In genomic region chr17:48960834-48961515, GRCh38 we compare ENCODE assay signal across 1 cellular context.
A peak's percentile ranks its signal among the peaks of the same experiment; 100 is the strongest.
TF ChIP-seq lines count a peak whose summit lies in the region.

No MANE protein-coding gene starts in this region.

TF ChIP-seq in HepG2, 621 proteins besides CTCF, POLR2A, EP300 and RAD21 (continued from another document and continues in another):
- TF ChIP-seq ZNF574 (CRISPR knock-in tag; IDR thresholded peaks at IDR 0.05), result 0 out of 2 replicates have a peak, but pooled peaks have one; percentile 12
- TF ChIP-seq ZNF557 (CRISPR knock-in tag; IDR thresholded peaks at IDR 0.05), result no peak
- TF ChIP-seq CERS6 (CRISPR knock-in tag; IDR thresholded peaks at IDR 0.05), result no peak
- peak; percentile 33; the same call in 1 of the 2 replicates for TF ChIP-seq RARA (CRISPR knock-in tag; IDR thresholded peaks at IDR 0.05)
- TF ChIP-seq MAX (IDR thresholded peaks at IDR 0.05), result peak; percentile 17; the same call in 1 of the 2 replicates
- TF ChIP-seq ZNF781 (CRISPR knock-in tag; IDR thresholded peaks at IDR 0.05; ENCODE audit: borderline replicate concordance, not compliant biosample characterization), result peak; percentile 5
- no peak for TF ChIP-seq E2F2 (CRISPR knock-in tag; IDR thresholded peaks at IDR 0.05; ENCODE audit: borderline replicate concordance)
- TF ChIP-seq, protein P1, sequence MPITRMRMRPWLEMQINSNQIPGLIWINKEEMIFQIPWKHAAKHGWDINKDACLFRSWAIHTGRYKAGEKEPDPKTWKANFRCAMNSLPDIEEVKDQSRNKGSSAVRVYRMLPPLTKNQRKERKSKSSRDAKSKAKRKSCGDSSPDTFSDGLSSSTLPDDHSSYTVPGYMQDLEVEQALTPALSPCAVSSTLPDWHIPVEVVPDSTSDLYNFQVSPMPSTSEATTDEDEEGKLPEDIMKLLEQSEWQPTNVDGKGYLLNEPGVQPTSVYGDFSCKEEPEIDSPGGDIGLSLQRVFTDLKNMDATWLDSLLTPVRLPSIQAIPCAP (CRISPR knock-in tag; IDR thresholded peaks at IDR 0.05; ENCODE audit: low read depth), result no peak
- TF ChIP-seq RBM39 (IDR thresholded peaks at IDR 0.05; ENCODE audit: low read depth, low read length, poor library complexity, severe bottlenecking), result no peak
- peak; percentile 52; the same call in 1 of the 2 replicates for TF ChIP-seq MEF2D (CRISPR knock-in tag; IDR thresholded peaks at IDR 0.05)
- TF ChIP-seq PRDM4 (CRISPR knock-in tag; IDR thresholded peaks at IDR 0.05; ENCODE audit: borderline replicate concordance), result 0 out of 2 replicates have a peak, but pooled peaks have one; percentile 53
- TF ChIP-seq ARID2 (CRISPR knock-in tag; IDR thresholded peaks at IDR 0.05; ENCODE audit: borderline replicate concordance), result peak; percentile 73; the same call in 1 of the 2 replicates
- TF ChIP-seq ZC3H4 (CRISPR knock-in tag; IDR thresholded peaks at IDR 0.05; ENCODE audit: borderline replicate concordance), result 0 out of 2 replicates have a peak, but pooled peaks have one; percentile 64
- peak; percentile 56; the same call in 1 of the 2 replicates for TF ChIP-seq ZNF567 (CRISPR knock-in tag; IDR thresholded peaks at IDR 0.05; ENCODE audit: borderline replicate concordance)
- no peak for TF ChIP-seq ZNF3 (CRISPR knock-in tag; IDR thresholded peaks at IDR 0.05)
- 0 out of 2 replicates have a peak, but pooled peaks have one; percentile 26 for TF ChIP-seq ZNF644 (CRISPR knock-in tag; IDR thresholded peaks at IDR 0.05; ENCODE audit: low read depth)
- 0 out of 2 replicates have a peak, but pooled peaks have one; percentile 32 for TF ChIP-seq ZNF224 (CRISPR knock-in tag; IDR thresholded peaks at IDR 0.05)
- no peak for TF ChIP-seq ZNF30 (CRISPR knock-in tag; IDR thresholded peaks at IDR 0.05)
- TF ChIP-seq ZNF562 (CRISPR knock-in tag; IDR thresholded peaks at IDR 0.05; ENCODE audit: borderline replicate concordance), result no peak
- TF ChIP-seq JUNB (CRISPR knock-in tag; IDR thresholded peaks at IDR 0.05; ENCODE audit: borderline replicate concordance), result no peak
- TF ChIP-seq NFYC (CRISPR knock-in tag; IDR thresholded peaks at IDR 0.05), result no peak
- TF ChIP-seq HNRNPL (IDR thresholded peaks at IDR 0.05; ENCODE audit: low read depth, low read length), result 0 out of 2 replicates have a peak, but pooled peaks have one; percentile 35
- TF ChIP-seq, protein P2, sequence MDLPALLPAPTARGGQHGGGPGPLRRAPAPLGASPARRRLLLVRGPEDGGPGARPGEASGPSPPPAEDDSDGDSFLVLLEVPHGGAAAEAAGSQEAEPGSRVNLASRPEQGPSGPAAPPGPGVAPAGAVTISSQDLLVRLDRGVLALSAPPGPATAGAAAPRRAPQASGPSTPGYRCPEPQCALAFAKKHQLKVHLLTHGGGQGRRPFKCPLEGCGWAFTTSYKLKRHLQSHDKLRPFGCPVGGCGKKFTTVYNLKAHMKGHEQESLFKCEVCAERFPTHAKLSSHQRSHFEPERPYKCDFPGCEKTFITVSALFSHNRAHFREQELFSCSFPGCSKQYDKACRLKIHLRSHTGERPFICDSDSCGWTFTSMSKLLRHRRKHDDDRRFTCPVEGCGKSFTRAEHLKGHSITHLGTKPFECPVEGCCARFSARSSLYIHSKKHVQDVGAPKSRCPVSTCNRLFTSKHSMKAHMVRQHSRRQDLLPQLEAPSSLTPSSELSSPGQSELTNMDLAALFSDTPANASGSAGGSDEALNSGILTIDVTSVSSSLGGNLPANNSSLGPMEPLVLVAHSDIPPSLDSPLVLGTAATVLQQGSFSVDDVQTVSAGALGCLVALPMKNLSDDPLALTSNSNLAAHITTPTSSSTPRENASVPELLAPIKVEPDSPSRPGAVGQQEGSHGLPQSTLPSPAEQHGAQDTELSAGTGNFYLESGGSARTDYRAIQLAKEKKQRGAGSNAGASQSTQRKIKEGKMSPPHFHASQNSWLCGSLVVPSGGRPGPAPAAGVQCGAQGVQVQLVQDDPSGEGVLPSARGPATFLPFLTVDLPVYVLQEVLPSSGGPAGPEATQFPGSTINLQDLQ (CRISPR knock-in tag; IDR thresholded peaks at IDR 0.05), result peak; percentile 68; the same call in 1 of the 2 replicates
- TF ChIP-seq ZNF800 (CRISPR knock-in tag; IDR thresholded peaks at IDR 0.05), result 0 out of 2 replicates have a peak, but pooled peaks have one; percentile 10
- TF ChIP-seq FIP1L1 (IDR thresholded peaks at IDR 0.05; ENCODE audit: borderline replicate concordance, insufficient read depth, low read depth, low read length), result no peak
- TF ChIP-seq ZNF598 (CRISPR knock-in tag; IDR thresholded peaks at IDR 0.05; ENCODE audit: borderline replicate concordance), result no peak
- no peak for TF ChIP-seq DR1 (CRISPR knock-in tag; IDR thresholded peaks at IDR 0.05)
- TF ChIP-seq ZNF878 (CRISPR knock-in tag; IDR thresholded peaks at IDR 0.05), result no peak
- TF ChIP-seq GRHL1 (CRISPR knock-in tag; conservative IDR thresholded peaks at IDR 0.05), result no peak
- 0 out of 2 replicates have a peak, but pooled peaks have one; percentile 64 for TF ChIP-seq SNAI1 (CRISPR knock-in tag; IDR thresholded peaks at IDR 0.05; ENCODE audit: borderline replicate concordance)
- TF ChIP-seq ZNF207 (IDR thresholded peaks at IDR 0.05; ENCODE audit: borderline replicate concordance), result no peak
- no peak for TF ChIP-seq ASH2L (IDR thresholded peaks at IDR 0.05; ENCODE audit: insufficient read length, low read depth, low read length)
- no peak for TF ChIP-seq MTERF4 (CRISPR knock-in tag; IDR thresholded peaks at IDR 0.05)
- TF ChIP-seq ZNF710 (CRISPR knock-in tag; IDR thresholded peaks at IDR 0.05; ENCODE audit: borderline replicate concordance), result peak; percentile 36; the same call in 1 of the 2 replicates
- TF ChIP-seq KDM5B (CRISPR knock-in tag; IDR thresholded peaks at IDR 0.05; ENCODE audit: borderline replicate concordance), result 0 out of 2 replicates have a peak, but pooled peaks have one; percentile 35
- no peak for TF ChIP-seq ZNF605 (CRISPR knock-in tag; IDR thresholded peaks at IDR 0.05)
- TF ChIP-seq, protein P3, sequence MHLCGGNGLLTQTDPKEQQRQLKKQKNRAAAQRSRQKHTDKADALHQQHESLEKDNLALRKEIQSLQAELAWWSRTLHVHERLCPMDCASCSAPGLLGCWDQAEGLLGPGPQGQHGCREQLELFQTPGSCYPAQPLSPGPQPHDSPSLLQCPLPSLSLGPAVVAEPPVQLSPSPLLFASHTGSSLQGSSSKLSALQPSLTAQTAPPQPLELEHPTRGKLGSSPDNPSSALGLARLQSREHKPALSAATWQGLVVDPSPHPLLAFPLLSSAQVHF (CRISPR knock-in tag; IDR thresholded peaks at IDR 0.05), result no peak
- peak; percentile 34; the same call in 1 of the 2 replicates for TF ChIP-seq PHF8 (CRISPR knock-in tag; IDR thresholded peaks at IDR 0.05)
- no peak for TF ChIP-seq ZNF296 (CRISPR knock-in tag; conservative IDR thresholded peaks at IDR 0.05)
